Comparison of ENCODE assay signal across 8 cellular contexts in genomic region chr22:46592390-46592872, GRCh38. TPM values are rescaled to one million over a fixed set of nuclear protein-coding genes. Genes with fewer than 3 reads are reported as not detected.
DNase-seq lines count a peak whose midpoint lies in the region; ATAC-seq and TF ChIP-seq lines count a peak whose summit lies in the region.

No MANE protein-coding gene starts in this region.

- DNase-seq in activated T-cell treated with anti-CD3 and anti-CD28 coated beads for 24 hours (ENCODE audit: low read depth) (peak; percentile 44), activated T-cell treated with anti-CD3 and anti-CD28 coated beads for 4 hours (no peak), MV-4-11 (lab: John Stamatoyannopoulos, UW) (peak; percentile 90), left lung (peak; percentile 64 to 80), putamen (ENCODE audit: low spot score) (no peak)
- peak; percentile 76 for DNase-seq in stimulated activated naive CD8-positive, alpha-beta T cell treated with anti-CD3 and anti-CD28 coated beads, Interleukin-15, Interleukin-2, amounts not matched to agents 100 U/mL and 50 U/mL, for 24 hours
- no peak for DNase-seq in effector CD8-positive, alpha-beta T cell (lab: John Stamatoyannopoulos, UW)

- TF ChIP-seq CTCF in left lung (IDR thresholded peaks at IDR 0.05): no peak

- ATAC-seq in left lung: peak; percentile 8
- ATAC-seq in stimulated activated naive CD8-positive, alpha-beta T cell treated with anti-CD3 and anti-CD28 coated beads, Interleukin-15, Interleukin-2, amounts not matched to agents 100 U/mL and 50 U/mL, for 24 hours: peak; percentile 78

- peak overlapping the region; percentile 72 to 95 for H3K27ac ChIP-seq in left lung

- H3K27me3 Mint-ChIP-seq in activated naive CD4-positive, alpha-beta T cell treated with anti-CD3 and anti-CD28 coated beads, Interleukin-2, amount 50 U/mL, for 24 hours: no peaks in the 10 kb centered on the region

- H3K4me1 ChIP-seq in left lung: peaks cover 14 to 75% of the 10 kb centered on the region in 2 donors

- H3K36me3 ChIP-seq in left lung: no peaks in the 10 kb centered on the region

- peak overlapping the region in 1 of 2 donors; percentile 17 for H3K4me3 ChIP-seq in left lung

- H3K27ac Mint-ChIP-seq in activated naive CD4-positive, alpha-beta T cell treated with anti-CD3 and anti-CD28 coated beads, Interleukin-2, amount 50 U/mL, for 24 hours: peak overlapping the region; percentile 14

- no peaks in the 10 kb centered on the region for H3K9me3 ChIP-seq in left lung

- peak overlapping the region; percentile 78 for H3K4me3 Mint-ChIP-seq in activated naive CD4-positive, alpha-beta T cell treated with anti-CD3 and anti-CD28 coated beads, Interleukin-2, amount 50 U/mL, for 24 hours

- intact Hi-C loops in left lung (cut with DNase I): no loop called here

- H3K27me3 ChIP-seq in left lung: no peaks in the 10 kb centered on the region

- H3K4me1 Mint-ChIP-seq in activated naive CD4-positive, alpha-beta T cell treated with anti-CD3 and anti-CD28 coated beads, Interleukin-2, amount 50 U/mL, for 24 hours: peaks cover 21% of the 10 kb centered on the region

- no peaks in the 10 kb centered on the region for H3K9me3 Mint-ChIP-seq in activated naive CD4-positive, alpha-beta T cell treated with anti-CD3 and anti-CD28 coated beads, Interleukin-2, amount 50 U/mL, for 24 hours

- H3K36me3 Mint-ChIP-seq in activated naive CD4-positive, alpha-beta T cell treated with anti-CD3 and anti-CD28 coated beads, Interleukin-2, amount 50 U/mL, for 24 hours: no peaks in the 10 kb centered on the region

RNA-seq across cellular contexts. Expression of gene GRAMD4, which starts 27.8 kb away (rescaled TPM):
- 10 to 100 TPM; 61.8 to 78.2 TPM for total RNA-seq in left lung

RNA-seq across cellular contexts. Expression of gene CELSR1, which starts 55.0 kb away (rescaled TPM):
- total RNA-seq in left lung: 10 to 100 TPM; 36.3 to 59.8 TPM

Comparison
In these comparisons a context has a peak if more than half of its experiments do, and no peak if none do; other contexts are left out.
1. DNase-seq: peak in activated T-cell treated with anti-CD3 and anti-CD28 coated beads for 24 hours (single experiment), MV-4-11 (single experiment), left lung (2 of 2) and stimulated activated naive CD8-positive, alpha-beta T cell treated with anti-CD3 and anti-CD28 coated beads, Interleukin-15, Interleukin-2, amounts not matched to agents 100 U/mL and 50 U/mL, for 24 hours (single experiment); none in activated T-cell treated with anti-CD3 and anti-CD28 coated beads for 4 hours (single experiment), putamen (single experiment) and effector CD8-positive, alpha-beta T cell (single experiment).